20 cellular contexts compared by ENCODE assay signal in the genomic region with DNA sequence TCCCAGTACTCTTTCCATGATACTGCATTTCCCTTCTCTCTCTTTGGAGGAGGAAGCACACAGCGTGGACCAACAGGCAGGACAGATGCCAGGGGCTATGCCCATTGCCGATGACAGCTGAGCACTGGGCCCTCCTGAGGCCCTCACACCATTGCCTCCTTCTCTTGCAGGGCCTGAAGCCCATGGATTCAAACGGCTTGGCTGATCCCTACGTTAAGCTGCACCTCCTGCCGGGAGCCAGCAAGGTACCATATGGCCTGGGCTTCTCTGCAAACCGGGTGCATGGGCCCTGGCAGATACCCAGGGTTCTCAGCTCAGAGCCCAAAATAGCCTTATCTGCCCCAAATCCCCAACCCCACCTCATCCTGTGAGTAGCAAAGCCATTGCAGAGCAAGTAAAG. TPM values are rescaled to one million over a fixed set of nuclear protein-coding genes. Genes with fewer than 3 reads are reported as not detected.
DNase-seq lines count a peak whose midpoint lies in the region; ATAC-seq and TF ChIP-seq lines count a peak whose summit lies in the region.
"Had no signal": no experiment of that assay in that cellular context is flagged by ENCODE, and none has a peak within 500 bp of the region (broad histone marks: within the 10 kb centered on the region; RNA-seq: fewer than 3 reads in every experiment).

No MANE protein-coding gene starts in this region.

- H3K27ac ChIP-seq in WERI-Rb-1, result no peak overlapping the region
- H3K27ac ChIP-seq in gastrocnemius medialis, result no peak overlapping the region
- H3K27ac ChIP-seq: BLaER1, PC-9, SJSA1 had no signal

- no peaks in the 10 kb centered on the region for H3K36me3 ChIP-seq in WERI-Rb-1
- no peaks in the 10 kb centered on the region for H3K36me3 ChIP-seq in gastrocnemius medialis
- H3K36me3 ChIP-seq: BLaER1, SJSA1 had no signal

- intact Hi-C loops in gastrocnemius medialis (cut with DNase I; ENCODE audit: low total_unique reads), result no loop called here

- H3K9me3 ChIP-seq in WERI-Rb-1 (ENCODE audit: severe bottlenecking) (no peaks in the 10 kb centered on the region), gastrocnemius medialis (no peaks in the 10 kb centered on the region)
- H3K9me3 ChIP-seq: SJSA1 had no signal

- ATAC-seq in gastrocnemius medialis (no peak), HG03135 (IDR thresholded peaks at IDR 0.05; ENCODE audit: unreplicated experiment) (no peak)
- ATAC-seq: Right ventricle myocardium inferior had no signal

- H3K4me3 ChIP-seq in WERI-Rb-1 (ENCODE audit: low read depth, low read length) (no peak overlapping the region), gastrocnemius medialis (no peak overlapping the region)
- H3K4me3 ChIP-seq: BLaER1, PC-9, SJSA1 had no signal

- peak; percentile 79 for DNase-seq in DMS 273 treated with DMSO at 0.1 percent for 48 hours (lab: John Stamatoyannopoulos, UW)
- DNase-seq in NCI-H2171 treated with DMSO at 0.1 percent for 48 hours (lab: John Stamatoyannopoulos, UW), result peak; percentile 87
- peak; percentile 37 for DNase-seq in WERI-Rb-1
- DNase-seq in islet precursor cell, result peak; percentile 48
- DNase-seq in HuH-7.5 (ENCODE audit: low spot score), result no peak
- no peak for DNase-seq in gastrocnemius medialis
- DNase-seq: CD4-positive, CD25-positive, alpha-beta regulatory T cell; GDM1; Karpas-422; NCI-H1092; NCI-H1436; NCI-H1930; NCI-H2107; NCI-H510A treated with DMSO at 0.1 percent for 48 hours; NCI-H82; PC-9 had no signal

- in situ Hi-C loops in gastrocnemius medialis (cut with MboI; ENCODE audit: low sequenced_read_pairs in 4 of 4), result no loop called here

- no peaks in the 10 kb centered on the region for H3K4me1 ChIP-seq in gastrocnemius medialis
- H3K4me1 ChIP-seq: SJSA1 had no signal

- H3K27me3 ChIP-seq in WERI-Rb-1 (ENCODE audit: insufficient read depth, low read depth, severe bottlenecking) (peaks cover 89% of the 10 kb centered on the region), gastrocnemius medialis (peaks cover 0 to 8% (median 0%) of the 10 kb centered on the region in 3 donors)
- H3K27me3 ChIP-seq: BLaER1 had no signal

- no peak for TF ChIP-seq CTCF in WERI-Rb-1 (IDR thresholded peaks at IDR 0.05; ENCODE audit: low read depth, low read length)
- TF ChIP-seq CTCF in gastrocnemius medialis (IDR thresholded peaks at IDR 0.05 in 4 of 5, conservative IDR thresholded peaks at IDR 0.05 in 1 of 5), result no peak

- TF ChIP-seq POLR2A in gastrocnemius medialis (IDR thresholded peaks at IDR 0.05), result no peak

RNA-seq across cellular contexts. Expression of a gene that starts 25.2 kb away (rescaled TPM):
- 1 to 10 TPM; 1.2 to 2.7 (median 1.8) TPM for total RNA-seq in gastrocnemius medialis
- total RNA-seq: SJSA1 had no signal

RNA-seq across cellular contexts. Expression of a gene that starts 56.7 kb away (rescaled TPM):
- 1 to 10 TPM; 1.4 to 5.3 (median 4.2) TPM for total RNA-seq in gastrocnemius medialis

Comparison
In these comparisons a context has a peak if more than half of its experiments do, and no peak if none do; other contexts are left out.
1. DNase-seq: peak in DMS 273 treated with DMSO at 0.1 percent for 48 hours (single experiment), NCI-H2171 treated with DMSO at 0.1 percent for 48 hours (single experiment), WERI-Rb-1 (single experiment) and islet precursor cell (single experiment); none in HuH-7.5 (single experiment) and gastrocnemius medialis (0 of 2).